Comparison of ENCODE assay signal across 8 cellular contexts in the genomic region with DNA sequence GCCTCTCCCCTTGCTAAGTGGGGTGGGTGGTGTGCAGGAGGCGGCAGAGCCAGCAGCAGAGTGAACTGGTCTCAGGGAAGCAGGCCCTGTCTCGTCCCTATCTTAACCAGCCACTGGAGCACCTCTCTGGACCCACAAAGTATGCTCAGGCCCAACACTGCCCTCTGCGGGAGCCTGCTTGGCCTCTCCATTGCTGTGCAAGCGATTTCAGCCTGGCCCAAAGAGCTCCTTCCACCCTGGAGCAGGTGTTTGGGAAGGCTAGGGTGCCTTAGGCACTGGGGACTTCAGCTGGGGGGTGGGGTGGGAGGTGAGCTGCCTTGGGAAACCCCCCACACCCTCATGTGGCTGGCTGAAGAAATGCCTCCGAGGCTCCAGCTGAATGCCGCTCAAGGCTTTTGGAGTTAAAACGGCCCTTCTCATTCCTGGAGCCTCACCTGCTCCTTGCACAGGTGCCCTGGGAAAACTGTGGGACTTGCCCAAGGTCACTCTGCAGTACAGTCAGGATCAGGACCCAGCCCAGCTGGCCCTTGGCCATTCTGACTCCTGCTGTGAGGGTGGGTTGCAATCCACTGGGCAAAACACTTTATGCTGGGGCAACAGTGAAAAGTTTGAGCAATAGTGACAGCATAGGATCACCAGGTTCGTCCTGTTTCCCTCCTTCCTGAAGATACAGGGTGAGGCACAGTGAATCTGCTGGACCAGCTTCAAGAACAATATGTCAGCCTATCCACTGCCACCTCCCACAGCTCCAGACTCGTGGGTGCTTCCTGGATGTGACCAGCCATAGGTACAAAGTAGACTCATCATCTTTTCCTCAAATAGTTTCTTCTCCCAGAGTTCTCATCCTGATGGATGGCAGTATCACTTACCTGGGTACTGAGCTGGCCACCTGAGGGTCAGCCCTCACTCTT. TPM values are rescaled to one million over a fixed set of nuclear protein-coding genes. Genes with fewer than 3 reads are reported as not detected.
DNase-seq lines count a peak whose midpoint lies in the region; ATAC-seq and TF ChIP-seq lines count a peak whose summit lies in the region.

No MANE protein-coding gene starts in this region.

- H3K27me3 Mint-ChIP-seq in activated CD8-positive, alpha-beta memory T cell treated with anti-CD3 and anti-CD28 coated beads, Interleukin-2, amount 10 ng/mL, durations not matched to agents 7 days and 5 days: peaks cover 16% of the 10 kb centered on the region
- H3K27me3 Mint-ChIP-seq in mesothelial cell of epicardium (ENCODE audit: low read depth): peaks cover 2% of the 10 kb centered on the region

- no peaks in the 10 kb centered on the region for H3K4me1 Mint-ChIP-seq in activated CD8-positive, alpha-beta memory T cell treated with anti-CD3 and anti-CD28 coated beads, Interleukin-2, amount 10 ng/mL, durations not matched to agents 7 days and 5 days
- H3K4me1 Mint-ChIP-seq in mesothelial cell of epicardium: no peaks in the 10 kb centered on the region

- peak; percentile 21 for TF ChIP-seq CTCF in mesothelial cell of epicardium (IDR thresholded peaks at IDR 0.05; ENCODE audit: unreplicated experiment)

- H3K36me3 Mint-ChIP-seq in activated CD8-positive, alpha-beta memory T cell treated with anti-CD3 and anti-CD28 coated beads, Interleukin-2, amount 10 ng/mL, durations not matched to agents 7 days and 5 days: no peaks in the 10 kb centered on the region
- no peaks in the 10 kb centered on the region for H3K36me3 Mint-ChIP-seq in mesothelial cell of epicardium

- CTCF ChIA-PET in activated CD8-positive, alpha-beta memory T cell treated with anti-CD3 and anti-CD28 coated beads, Interleukin-2, amount 10 ng/mL, durations not matched to agents 7 days and 5 days (lab: Charles Lee): interaction anchor here (0.7 to 3.5 kb wide), 21 partner anchors 9 to 156 kb away, joined by 3 to 34 read pairs (median 4); a partner anchor contains a TSS

- no peak for DNase-seq in activated CD8-positive, alpha-beta memory T cell treated with anti-CD3 and anti-CD28 coated beads, Interleukin-2, amount 10 ng/mL, durations not matched to agents 7 days and 5 days
- no peak for DNase-seq in activated CD8-positive, alpha-beta memory T cell treated with anti-CD3 and anti-CD28 coated beads, Interleukin-2, amount 50 U/mL, for 4 hours
- DNase-seq in NCI-H510A treated with DMSO at 0.1 percent for 48 hours (lab: John Stamatoyannopoulos, UW): peak; percentile 55
- peak; percentile 56 for DNase-seq in cerebellar cortex (ENCODE audit: low spot score)
- peak in 1 of 2 experiments; percentile 55 for DNase-seq in mesothelial cell of epicardium (ENCODE audit: low spot score in 2 of 2, unreplicated experiment in 2 of 2)
- DNase-seq in activated CD4-positive, CD25-positive, alpha-beta regulatory T cell treated with anti-CD3 and anti-CD28 coated beads, Interleukin-2, amount 50 U/mL, for 72 hours: no peak

- H3K9me3 Mint-ChIP-seq in activated CD8-positive, alpha-beta memory T cell treated with anti-CD3 and anti-CD28 coated beads, Interleukin-2, amount 10 ng/mL, durations not matched to agents 7 days and 5 days (ENCODE audit: low read depth): no peaks in the 10 kb centered on the region
- no peaks in the 10 kb centered on the region for H3K9me3 Mint-ChIP-seq in mesothelial cell of epicardium

- no peak overlapping the region for H3K27ac Mint-ChIP-seq in activated CD8-positive, alpha-beta memory T cell treated with anti-CD3 and anti-CD28 coated beads, Interleukin-2, amount 10 ng/mL, durations not matched to agents 7 days and 5 days
- H3K27ac Mint-ChIP-seq in mesothelial cell of epicardium: no peak overlapping the region

- peak; percentile 25 for ATAC-seq in activated CD8-positive, alpha-beta memory T cell treated with anti-CD3 and anti-CD28 coated beads, Interleukin-2, amount 10 ng/mL, durations not matched to agents 7 days and 5 days
- ATAC-seq in GM18520 (IDR thresholded peaks at IDR 0.05; ENCODE audit: unreplicated experiment) (no peak), HG03025 (IDR thresholded peaks at IDR 0.05; ENCODE audit: low FRiP score, unreplicated experiment) (no peak)

- H3K4me3 Mint-ChIP-seq in activated CD8-positive, alpha-beta memory T cell treated with anti-CD3 and anti-CD28 coated beads, Interleukin-2, amount 10 ng/mL, durations not matched to agents 7 days and 5 days: no peak overlapping the region
- no peak overlapping the region for H3K4me3 Mint-ChIP-seq in mesothelial cell of epicardium

RNA-seq across cellular contexts. Expression of a gene that starts 5.9 kb away (rescaled TPM):
- total RNA-seq in activated CD8-positive, alpha-beta memory T cell treated with anti-CD3 and anti-CD28 coated beads, Interleukin-2, amount 10 ng/mL, durations not matched to agents 7 days and 5 days: 10 to 100 TPM; 30.2 to 34.7 TPM
- total RNA-seq in mesothelial cell of epicardium: 42.7 to 46.3 TPM (median 44.3 TPM) in 3 replicates

RNA-seq across cellular contexts. Expression of a gene that starts 8.6 kb away (rescaled TPM):
- total RNA-seq in activated CD8-positive, alpha-beta memory T cell treated with anti-CD3 and anti-CD28 coated beads, Interleukin-2, amount 10 ng/mL, durations not matched to agents 7 days and 5 days: not detected
- 0.22 to 0.40 TPM in 2 of 3 replicates, not detected in the other for total RNA-seq in mesothelial cell of epicardium

RNA-seq across cellular contexts. Expression of a gene that starts 42.4 kb away (rescaled TPM):
- 10 to 100 TPM; 29.6 to 42.1 TPM for total RNA-seq in activated CD8-positive, alpha-beta memory T cell treated with anti-CD3 and anti-CD28 coated beads, Interleukin-2, amount 10 ng/mL, durations not matched to agents 7 days and 5 days
- total RNA-seq in mesothelial cell of epicardium: 19.1 to 21.6 TPM (median 21.5 TPM) in 3 replicates

Comparison
In these comparisons a context has a peak if more than half of its experiments do, and no peak if none do; other contexts are left out.
1. DNase-seq: peak in NCI-H510A treated with DMSO at 0.1 percent for 48 hours (single experiment) and cerebellar cortex (single experiment); none in activated CD8-positive, alpha-beta memory T cell treated with anti-CD3 and anti-CD28 coated beads, Interleukin-2, amount 10 ng/mL, durations not matched to agents 7 days and 5 days (single experiment), activated CD8-positive, alpha-beta memory T cell treated with anti-CD3 and anti-CD28 coated beads, Interleukin-2, amount 50 U/mL, for 4 hours (single experiment) and activated CD4-positive, CD25-positive, alpha-beta regulatory T cell treated with anti-CD3 and anti-CD28 coated beads, Interleukin-2, amount 50 U/mL, for 72 hours (single experiment).